1 cellular context compared by ENCODE assay signal in the genomic region with DNA sequence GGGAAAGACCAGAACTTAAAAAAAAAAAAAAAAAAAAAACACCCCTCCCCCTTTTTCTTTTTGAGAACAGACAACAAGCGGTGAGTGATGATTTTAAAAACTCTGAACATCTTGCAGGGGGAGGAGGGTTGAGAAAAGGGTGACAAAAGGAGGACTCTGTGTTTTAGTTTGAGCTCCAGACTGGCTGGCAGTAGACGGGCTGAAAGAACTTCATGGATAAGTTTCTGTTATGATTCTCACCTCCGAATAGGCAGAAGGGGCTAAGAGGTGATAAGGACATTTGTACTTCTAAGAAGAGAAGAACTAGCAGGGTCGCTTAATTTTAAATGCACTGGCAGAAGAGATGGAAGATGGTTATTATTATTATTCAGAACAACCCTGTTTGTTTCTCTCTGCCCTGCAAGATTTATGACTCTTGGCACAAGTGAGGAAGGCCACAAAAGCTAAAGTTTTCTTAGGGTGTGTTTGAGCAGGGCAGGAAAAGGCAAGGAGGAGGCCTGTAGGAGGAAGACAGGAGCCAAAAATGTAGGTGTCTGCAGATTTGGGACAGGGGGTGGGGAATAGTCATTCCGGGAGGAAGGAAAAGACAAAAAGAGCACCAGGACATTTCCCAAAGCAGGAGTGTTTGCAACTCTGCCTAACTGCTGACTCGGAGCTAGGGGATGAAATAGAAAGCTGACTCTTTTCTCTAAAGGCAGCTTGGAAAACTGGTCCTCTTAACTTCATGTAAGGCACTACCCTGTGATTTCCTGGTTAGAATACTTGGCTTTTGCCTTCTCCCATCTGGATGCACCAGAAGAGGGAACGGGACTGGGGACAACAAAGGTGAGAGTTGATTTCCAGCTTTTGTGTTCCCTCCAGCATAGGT.
TF ChIP-seq lines count a peak whose summit lies in the region.

No MANE protein-coding gene starts in this region.

TF ChIP-seq in GM23338, 12 proteins besides CTCF, POLR2A, EP300 and RAD21:
- TF ChIP-seq STAT1 (IDR thresholded peaks at IDR 0.05; ENCODE audit: unreplicated experiment): no peak
- peak; percentile 62 for TF ChIP-seq EZH2 (IDR thresholded peaks at IDR 0.05; ENCODE audit: low read depth, unreplicated experiment)
TF ChIP-seq in GM23338: peak in this region for 1.
